Comparison of ENCODE assay signal across 16 cellular contexts in the genomic region with DNA sequence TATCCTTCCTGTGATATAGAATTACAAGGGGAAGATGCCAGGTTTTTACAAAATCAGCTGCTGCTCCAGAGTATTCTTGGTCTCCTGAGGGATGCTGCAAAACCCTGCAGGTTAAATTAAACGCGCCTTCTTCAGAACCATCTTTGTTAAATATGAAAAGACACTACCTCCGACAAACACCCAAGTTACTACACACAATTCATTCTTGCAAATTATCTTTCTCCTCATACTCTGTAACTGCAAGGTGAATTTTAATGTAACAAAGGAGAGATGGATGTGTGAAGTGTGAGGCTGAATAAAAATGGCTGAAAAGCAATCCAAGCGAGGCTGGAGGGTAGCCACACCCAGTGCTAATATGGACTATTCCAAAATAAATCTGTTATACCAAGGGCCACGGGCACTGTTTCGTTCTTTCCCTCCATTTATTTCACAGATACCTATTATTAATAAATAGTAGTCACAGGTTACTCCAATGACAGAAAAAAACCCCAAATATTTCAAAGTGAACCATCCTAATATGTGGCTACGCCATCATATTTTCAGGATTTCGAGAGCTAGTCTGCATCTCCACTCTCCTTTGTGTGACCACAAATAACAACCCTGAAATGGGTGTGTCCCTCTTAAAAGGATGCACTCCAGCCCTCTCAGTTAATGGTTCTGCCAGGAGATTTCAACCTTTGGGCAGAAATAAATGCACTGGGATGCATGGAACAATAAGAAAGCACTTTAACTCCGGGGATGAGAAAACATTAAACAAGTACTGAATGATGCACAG. TPM values are rescaled to one million over a fixed set of nuclear protein-coding genes. Genes with fewer than 3 reads are reported as not detected.
DNase-seq lines count a peak whose midpoint lies in the region; ATAC-seq and TF ChIP-seq lines count a peak whose summit lies in the region.
"Had no signal": no experiment of that assay in that cellular context is flagged by ENCODE, and none has a peak within 500 bp of the region (broad histone marks: within the 10 kb centered on the region; RNA-seq: fewer than 3 reads in every experiment).

No MANE protein-coding gene starts in this region.

- intact Hi-C loops in breast epithelium (cut with DNase I; ENCODE audit: low total_unique reads): loop anchor here (10.0 kb wide), 1 partner anchor 475 kb away; no protein-coding TSS in a partner anchor

- ATAC-seq in GM18519 (IDR thresholded peaks at IDR 0.05; ENCODE audit: low FRiP score, unreplicated experiment) (no peak), GM18868 (IDR thresholded peaks at IDR 0.05; ENCODE audit: unreplicated experiment) (no peak)
- ATAC-seq: HCT116 had no signal

- no peak overlapping the region for H3K27ac ChIP-seq in breast epithelium

- H3K4me1 ChIP-seq in NT2/D1 (ENCODE audit: insufficient read depth, insufficient read length): no peaks in the 10 kb centered on the region
- no peaks in the 10 kb centered on the region for H3K4me1 ChIP-seq in breast epithelium

- peaks cover 20% of the 10 kb centered on the region for H3K27me3 ChIP-seq in NT2/D1 (ENCODE audit: insufficient read depth, insufficient read length)
- H3K27me3 ChIP-seq in breast epithelium: peaks cover 0 to 9% of the 10 kb centered on the region in 2 donors

- no peak for TF ChIP-seq POLR2A in breast epithelium (IDR thresholded peaks at IDR 0.05)

- TF ChIP-seq CTCF in breast epithelium (IDR thresholded peaks at IDR 0.05): no peak

- H3K4me3 ChIP-seq in NT2/D1 (ENCODE audit: insufficient read length, low read depth): peak overlapping the region; percentile 59
- H3K4me3 ChIP-seq in breast epithelium: no peak overlapping the region

- H3K9me3 ChIP-seq in NT2/D1 (ENCODE audit: insufficient read depth, low read length) (no peaks in the 10 kb centered on the region), breast epithelium (no peaks in the 10 kb centered on the region)

- H3K36me3 ChIP-seq in NT2/D1 (ENCODE audit: insufficient read depth, insufficient read length, low read length): no peaks in the 10 kb centered on the region
- no peaks in the 10 kb centered on the region for H3K36me3 ChIP-seq in breast epithelium

- DNase-seq in DMS153 (lab: John Stamatoyannopoulos, UW) (peak; percentile 40), NCI-H146 (lab: John Stamatoyannopoulos, UW) (peak; percentile 29), NT2/D1 (ENCODE audit: low read depth, low spot score) (no peak), inferior parietal cortex (ENCODE audit: extremely low spot score) (peak; percentile 51), breast epithelium (ENCODE audit: low spot score in 2 of 2) (no peak)
- no peak for DNase-seq in activated naive CD4-positive, alpha-beta T cell (lab: John Stamatoyannopoulos, UW)
- DNase-seq: activated CD8-positive, alpha-beta T cell treated with anti-CD3 and anti-CD28 coated beads, Interleukin-2, amount 10 ng/mL, durations not matched to agents 7 days and 5 days; activated naive CD4-positive, alpha-beta T cell treated with Interleukin-2 at 50 U/mL for 16 hours; DND-41; MV-4-11; stimulated activated CD4-positive, alpha-beta T cell treated with anti-CD3 and anti-CD28 coated beads, Interleukin-1b, Interleukin-23, amount 100 ng/mL, for 48 hours had no signal

- H3K9ac ChIP-seq in NT2/D1 (ENCODE audit: insufficient read length, low read depth): no peak overlapping the region

RNA-seq across cellular contexts. Expression of gene CCDC175, which starts 53.0 kb away (rescaled TPM):
- under 1 TPM in 1 of 3 donors, not detected in 2; 0.33 TPM for total RNA-seq in breast epithelium
- total RNA-seq: activated CD8-positive, alpha-beta T cell treated with anti-CD3 and anti-CD28 coated beads, Interleukin-2, amount 10 ng/mL, durations not matched to agents 7 days and 5 days; HT-29; mesenteric fat pad had no signal

Comparison
In these comparisons a context has a peak if more than half of its experiments do, and no peak if none do; other contexts are left out.
1. DNase-seq: peak in DMS153 (single experiment), NCI-H146 (single experiment) and inferior parietal cortex (single experiment); none in NT2/D1 (single experiment), breast epithelium (0 of 2) and activated naive CD4-positive, alpha-beta T cell (0 of 4).